In the genomic region with DNA sequence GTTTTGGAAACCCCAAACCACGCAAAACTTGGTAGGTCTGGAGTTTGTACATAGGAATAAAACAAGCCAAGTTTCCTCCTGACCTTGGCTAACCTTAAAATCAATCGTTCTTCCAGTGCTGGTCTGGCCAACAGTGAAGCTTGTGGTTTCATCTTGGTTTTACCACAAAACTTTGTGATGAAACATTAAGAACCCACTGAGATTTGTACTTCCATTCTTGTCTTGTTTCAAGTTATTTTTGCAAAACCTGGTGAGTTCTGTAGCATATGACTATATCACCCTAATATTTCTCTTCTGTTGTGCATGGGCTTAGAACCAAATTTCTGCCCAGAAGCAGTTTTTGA, we compare ENCODE assay signal across 25 cellular contexts. TPM values are rescaled to one million over a fixed set of nuclear protein-coding genes. Genes with fewer than 3 reads are reported as not detected.
DNase-seq lines count a peak whose midpoint lies in the region; ATAC-seq and TF ChIP-seq lines count a peak whose summit lies in the region.
"Had no signal": no experiment of that assay in that cellular context is flagged by ENCODE, and none has a peak within 500 bp of the region (broad histone marks: within the 10 kb centered on the region; RNA-seq: fewer than 3 reads in every experiment).

No MANE protein-coding gene starts in this region.

- no peak for TF ChIP-seq CTCF in OCI-LY7 (conservative IDR thresholded peaks at IDR 0.05; ENCODE audit: low read length)

- H3K27ac ChIP-seq in OCI-LY7 (ENCODE audit: low read depth, low read length, poor library complexity, severe bottlenecking) (no peak overlapping the region), subcutaneous abdominal adipose tissue (ENCODE audit: low read depth, low read length) (peak overlapping the region; percentile 81)
- H3K27ac ChIP-seq: dorsolateral prefrontal cortex, HL-60, upper lobe of right lung had no signal

- no peaks in the 10 kb centered on the region for H3K36me3 Mint-ChIP-seq in stimulated activated effector memory CD8-positive, alpha-beta T cell treated with anti-CD3 and anti-CD28 coated beads, Interleukin-12 subunit alpha, Interleukin-12 subunit beta, amount 100 ng/mL, for 72 hours
- H3K36me3 Mint-ChIP-seq: stimulated activated memory B cell treated with anti-CD40 and anti-IgM and Interleukin-4, amounts not matched to agents 10 μg/mL and 1 μg/mL and 100 μg/mL, for 72 hours had no signal

- no peaks in the 10 kb centered on the region for H3K9me3 Mint-ChIP-seq in stimulated activated effector memory CD8-positive, alpha-beta T cell treated with anti-CD3 and anti-CD28 coated beads, Interleukin-12 subunit alpha, Interleukin-12 subunit beta, amount 100 ng/mL, for 72 hours
- H3K9me3 Mint-ChIP-seq: activated B cell treated with CpG ODN at 0.5 μM for 24 hours; activated T-helper 2 cell treated with anti-CD3 and anti-CD28 coated beads, Interferon-gamma antibody, Interleukin-2, Interleukin-4, amounts not matched to agents 10 μg/mL and 5 μg/mL and 100 μg/mL, durations not matched to agents 14 hours and 24 hours and 36 hours; stimulated activated memory B cell treated with anti-CD40 and anti-IgM and Interleukin-4, amounts not matched to agents 10 μg/mL and 1 μg/mL and 100 μg/mL, for 72 hours had no signal

- POLR2A ChIA-PET in OCI-LY7 (lab: Charles Lee): interaction anchor here (1.0 kb wide), 1 partner anchor 398 kb away, joined by 3 read pairs; no protein-coding TSS in a partner anchor

- ATAC-seq in stimulated activated effector memory CD8-positive, alpha-beta T cell treated with anti-CD3 and anti-CD28 coated beads, Interleukin-12 subunit alpha, Interleukin-12 subunit beta, amount 100 ng/mL, for 72 hours: no peak
- ATAC-seq: esophagus mucosa; stimulated activated memory B cell treated with anti-CD40 and anti-IgM and Interleukin-4, amounts not matched to agents 10 μg/mL and 1 μg/mL and 100 μg/mL, for 72 hours; upper lobe of right lung had no signal

- intact Hi-C loops in OCI-LY7 (cut with micrococcal nuclease; ENCODE audit: unreplicated experiment): no loop called here

- H3K36me3 ChIP-seq in OCI-LY7 (ENCODE audit: insufficient read depth, low read length) (no peaks in the 10 kb centered on the region), subcutaneous abdominal adipose tissue (ENCODE audit: control insufficient read depth in 5 of 5, insufficient read depth in 5 of 5, low read length in 5 of 5) (no peaks in the 10 kb centered on the region)
- H3K36me3 ChIP-seq: upper lobe of right lung had no signal

- H2AFZ ChIP-seq in OCI-LY7 (ENCODE audit: low read length): peak overlapping the region; percentile 17; the same call in 1 of the 2 replicates

- no peak overlapping the region for H3K9ac ChIP-seq in subcutaneous abdominal adipose tissue (ENCODE audit: low read length in 5 of 5)

- H3K27me3 ChIP-seq in subcutaneous abdominal adipose tissue (ENCODE audit: control insufficient read depth in 5 of 5, insufficient read depth in 4 of 5, low read length in 5 of 5): no peaks in the 10 kb centered on the region
- H3K27me3 ChIP-seq: upper lobe of right lung had no signal

- DNase-seq in NOMO-1 (lab: John Stamatoyannopoulos, UW; ENCODE audit: unreplicated experiment in 2 of 2) (peak; percentile 22 to 56), NOMO-1 treated with dmso at 0.1 percent for 144 hours (lab: John Stamatoyannopoulos, UW; ENCODE audit: unreplicated experiment) (no peak), OCI-LY7 (ENCODE audit: low spot score) (no peak), fibroblast of peridontal ligament (ENCODE audit: extremely low read depth) (peak; percentile 97), mucosa of gallbladder (ENCODE audit: low spot score) (no peak)
- DNase-seq in stimulated activated CD8-positive, alpha-beta memory T cell treated with anti-CD3 and anti-CD28 coated beads, Interleukin-4, amount 100 ng/mL, for 48 hours: no peak
- no peak for DNase-seq in stimulated activated effector memory CD8-positive, alpha-beta T cell treated with anti-CD3 and anti-CD28 coated beads, Interleukin-12 subunit alpha, Interleukin-12 subunit beta, amount 100 ng/mL, for 72 hours (ENCODE audit: low spot score in 2 of 2)
- DNase-seq: activated B cell treated with CpG ODN at 0.5 μM for 24 hours, anterior cingulate cortex, dorsolateral prefrontal cortex, hypothalamus, Kasumi-1, left cardiac atrium, midbrain, NCI-H2081 treated with DMSO at 0.1 percent for 48 hours, occipital lobe, T-helper 1 cell, upper lobe of right lung had no signal

- H4K20me1 ChIP-seq in OCI-LY7 (ENCODE audit: insufficient read depth, low read length): no peaks in the 10 kb centered on the region

- no peak overlapping the region for H3K27ac Mint-ChIP-seq in stimulated activated effector memory CD8-positive, alpha-beta T cell treated with anti-CD3 and anti-CD28 coated beads, Interleukin-12 subunit alpha, Interleukin-12 subunit beta, amount 100 ng/mL, for 72 hours
- H3K27ac Mint-ChIP-seq: activated B cell treated with CpG ODN at 0.5 μM for 24 hours; activated T-helper 2 cell treated with anti-CD3 and anti-CD28 coated beads, Interferon-gamma antibody, Interleukin-2, Interleukin-4, amounts not matched to agents 10 μg/mL and 5 μg/mL and 100 μg/mL, durations not matched to agents 14 hours and 24 hours and 36 hours; stimulated activated memory B cell treated with anti-CD40 and anti-IgM and Interleukin-4, amounts not matched to agents 10 μg/mL and 1 μg/mL and 100 μg/mL, for 72 hours had no signal

- no peaks in the 10 kb centered on the region for H3K79me2 ChIP-seq in OCI-LY7 (ENCODE audit: insufficient read depth, low read depth, low read length)

- BruUV-seq in OCI-LY7 (replicated peaks; lab: Mats Ljungman, UMichigan): no TSS peak

- H3K4me3 Mint-ChIP-seq in stimulated activated effector memory CD8-positive, alpha-beta T cell treated with anti-CD3 and anti-CD28 coated beads, Interleukin-12 subunit alpha, Interleukin-12 subunit beta, amount 100 ng/mL, for 72 hours: no peak overlapping the region
- H3K4me3 Mint-ChIP-seq: activated B cell treated with CpG ODN at 0.5 μM for 24 hours; stimulated activated memory B cell treated with anti-CD40 and anti-IgM and Interleukin-4, amounts not matched to agents 10 μg/mL and 1 μg/mL and 100 μg/mL, for 72 hours had no signal

- CTCF ChIA-PET in OCI-LY7 (lab: Charles Lee; ENCODE audit: unreplicated experiment): no interaction called here

- H3K4me3 ChIP-seq in OCI-LY7 (ENCODE audit: low read depth, low read length, poor library complexity, severe bottlenecking): no peak overlapping the region
- no peak overlapping the region for H3K4me3 ChIP-seq in subcutaneous abdominal adipose tissue (ENCODE audit: low read depth in 1 of 5, low read length in 5 of 5)
- H3K4me3 ChIP-seq: dorsolateral prefrontal cortex, smooth muscle cell, upper lobe of right lung had no signal

- H3K4me2 ChIP-seq in OCI-LY7 (ENCODE audit: low read length): no peak overlapping the region
- H3K4me2 ChIP-seq: smooth muscle cell had no signal

- H3K9me2 ChIP-seq in OCI-LY7 (ENCODE audit: insufficient read depth, low read length): no peaks in the 10 kb centered on the region

- H3K9me3 ChIP-seq in OCI-LY7 (ENCODE audit: low read length) (no peaks in the 10 kb centered on the region), subcutaneous abdominal adipose tissue (ENCODE audit: control insufficient read depth in 5 of 5, low read length in 5 of 5) (no peaks in the 10 kb centered on the region)
- H3K9me3 ChIP-seq: upper lobe of right lung had no signal

- H3K4me1 ChIP-seq in OCI-LY7 (ENCODE audit: insufficient read depth, low read length, poor library complexity, severe bottlenecking): peaks cover 4% of the 10 kb centered on the region
- peaks cover 0 to 29% (median 25%) of the 10 kb centered on the region in 5 donors for H3K4me1 ChIP-seq in subcutaneous abdominal adipose tissue (ENCODE audit: control insufficient read depth in 5 of 5, insufficient read depth in 5 of 5, low read length in 5 of 5)
- H3K4me1 ChIP-seq: upper lobe of right lung had no signal

- H3K4me1 Mint-ChIP-seq in stimulated activated effector memory CD8-positive, alpha-beta T cell treated with anti-CD3 and anti-CD28 coated beads, Interleukin-12 subunit alpha, Interleukin-12 subunit beta, amount 100 ng/mL, for 72 hours: no peaks in the 10 kb centered on the region

RNA-seq across cellular contexts. Expression of a gene that starts 26.4 kb away (rescaled TPM):
- total RNA-seq in OCI-LY7 (2014; rRNA removed; shearing (Covaris generic)): 0.18 and 0.35 TPM in 2 replicates
- total RNA-seq in OCI-LY7 (2022) (1.6 and 2.9 TPM in 2 replicates), mucosa of gallbladder (not detected)
- total RNA-seq: activated B cell treated with CpG ODN at 0.5 μM for 24 hours; activated CD8-positive, alpha-beta memory T cell treated with anti-CD3 and anti-CD28 coated beads for 36 hours; smooth muscle cell had no signal

Comparison
In these comparisons a context has a peak if more than half of its experiments do, and no peak if none do; other contexts are left out.
1. DNase-seq: peak in NOMO-1 (2 of 2) and fibroblast of peridontal ligament (single experiment); none in NOMO-1 treated with dmso at 0.1 percent for 144 hours (single experiment), OCI-LY7 (single experiment), mucosa of gallbladder (single experiment), stimulated activated CD8-positive, alpha-beta memory T cell treated with anti-CD3 and anti-CD28 coated beads, Interleukin-4, amount 100 ng/mL, for 48 hours (single experiment) and stimulated activated effector memory CD8-positive, alpha-beta T cell treated with anti-CD3 and anti-CD28 coated beads, Interleukin-12 subunit alpha, Interleukin-12 subunit beta, amount 100 ng/mL, for 72 hours (0 of 2).